ENCODE assay signal across 12 cellular contexts in genomic region chr17:16374129-16374528, GRCh38. TPM values are rescaled to one million over a fixed set of nuclear protein-coding genes. Genes with fewer than 3 reads are reported as not detected.
DNase-seq lines count a peak whose midpoint lies in the region; ATAC-seq, FAIRE-seq and TF ChIP-seq lines count a peak whose summit lies in the region.
"Had no signal": no experiment of that assay in that cellular context is flagged by ENCODE, and none has a peak within 500 bp of the region (broad histone marks: within the 10 kb centered on the region; RNA-seq: fewer than 3 reads in every experiment).

No MANE protein-coding gene starts in this region.

- no peak overlapping the region for H3K4me2 ChIP-seq in fibroblast of lung (ENCODE audit: extremely low read depth, insufficient read depth, low read length)

- FAIRE-seq in HTR-8/SVneo (lab: Jason Lieb, UNC): no peak
- FAIRE-seq: GM12891 had no signal

- H3K79me2 ChIP-seq in fibroblast of lung (ENCODE audit: control insufficient read depth, insufficient read depth, low read length): no peaks in the 10 kb centered on the region

- H3K4me3 ChIP-seq in AG09309 (ENCODE audit: control insufficient read depth, low read depth, low read length): no peak overlapping the region
- H3K4me3 ChIP-seq in fibroblast of lung (replicated peaks in 1 of 4; ENCODE audit: control extremely low read depth in 1 of 4, insufficient read depth in 1 of 4, low read depth in 3 of 4, low read length in 4 of 4): no peak overlapping the region
- no peak overlapping the region for H3K4me3 ChIP-seq in mucosa of descending colon
- H3K4me3 ChIP-seq in BE2C (ENCODE audit: low read depth, low read length): no peak overlapping the region

- TF ChIP-seq CTCF in AG09309 (IDR thresholded peaks at IDR 0.05; ENCODE audit: control insufficient read depth, insufficient read depth, low read depth, low read length, missing control alignments) (no peak), fibroblast of lung (conservative IDR thresholded peaks at IDR 0.05 in 1 of 2, IDR thresholded peaks at IDR 0.05 in 1 of 2; ENCODE audit: low read depth in 1 of 2, low read length in 2 of 2) (no peak), mucosa of descending colon (IDR thresholded peaks at IDR 0.05) (no peak), BE2C (IDR thresholded peaks at IDR 0.05; ENCODE audit: low read depth, low read length) (no peak)

- H2AFZ ChIP-seq in fibroblast of lung (ENCODE audit: low read length): no peak overlapping the region

- H3K9me3 ChIP-seq in fibroblast of lung (ENCODE audit: control insufficient read depth, insufficient read depth, low read depth, low read length): no peaks in the 10 kb centered on the region
- H3K9me3 ChIP-seq in mucosa of descending colon: no peaks in the 10 kb centered on the region
- no peaks in the 10 kb centered on the region for H3K9me3 ChIP-seq in BE2C

- H4K20me1 ChIP-seq in fibroblast of lung (ENCODE audit: control insufficient read depth, extremely low read depth, insufficient read depth, low read length): no peaks in the 10 kb centered on the region

- H3K27me3 ChIP-seq in fibroblast of lung (ENCODE audit: control insufficient read depth, insufficient read depth, low read length) (no peaks in the 10 kb centered on the region), BE2C (no peaks in the 10 kb centered on the region)

- intact Hi-C loops in mucosa of descending colon (cut with DNase I, micrococcal nuclease): no loop called here

- H3K9ac ChIP-seq in fibroblast of lung (ENCODE audit: insufficient read depth, low read length): no peak overlapping the region

- H3K36me3 ChIP-seq in fibroblast of lung (ENCODE audit: control insufficient read depth, insufficient read depth, low read length) (no peaks in the 10 kb centered on the region), mucosa of descending colon (ENCODE audit: low read depth) (no peaks in the 10 kb centered on the region), BE2C (no peaks in the 10 kb centered on the region)

- DNase-seq in AG09309 (ENCODE audit: low read depth): peak; percentile 70
- DNase-seq in NCI-H226: peak; percentile 85
- DNase-seq in fibroblast of lung (ENCODE audit: low read depth in 2 of 2): peak; percentile 64 to 93
- peak in 1 of 3 donors; percentile 53 for DNase-seq in mucosa of descending colon
- DNase-seq in HTR-8/SVneo (ENCODE audit: insufficient read length, low spot score): no peak
- DNase-seq in BE2C: no peak
- DNase-seq in middle frontal gyrus (ENCODE audit: extremely low spot score, low spot score): no peak
- DNase-seq: activated CD4-positive, CD25-positive, alpha-beta regulatory T cell; GOT3; occipital lobe had no signal

- H3K4me1 ChIP-seq in fibroblast of lung (ENCODE audit: control insufficient read depth, extremely low read depth, insufficient read depth, low read length): peaks cover 5% of the 10 kb centered on the region
- H3K4me1 ChIP-seq in mucosa of descending colon (ENCODE audit: low read depth): peaks cover 22% of the 10 kb centered on the region
- no peaks in the 10 kb centered on the region for H3K4me1 ChIP-seq in BE2C

- H3K27ac ChIP-seq in fibroblast of lung (ENCODE audit: insufficient read depth, low read length): no peak overlapping the region

- ATAC-seq in mucosa of descending colon: peak; percentile 84
- ATAC-seq in GM18511 (IDR thresholded peaks at IDR 0.05; ENCODE audit: unreplicated experiment): no peak

RNA-seq across cellular contexts. Expression of gene UBB, which starts 6.8 kb away (rescaled TPM):
- total RNA-seq in fibroblast of lung (2,161 and 3,188 TPM in 2 replicates), mucosa of descending colon (1,000 to 10,000 TPM; 1,560 to 1,757 (median 1,606) TPM)
- polyA plus RNA-seq in fibroblast of lung: 1,190 and 2,089 TPM in 2 replicates
- 2,029 and 2,802 TPM in 2 replicates for polyA plus RNA-seq in fibroblast of lung (2012)
- polyA minus RNA-seq in fibroblast of lung (ENCODE audit: low replicate concordance): 2,290 and 3,189 TPM in 2 replicates
- polyA plus RNA-seq in BE2C (2012; ENCODE audit: insufficient read depth, insufficient read length, low read depth): 1,644 TPM

RNA-seq across cellular contexts. Expression of gene CENPV, which starts 20.9 kb away (rescaled TPM):
- total RNA-seq in fibroblast of lung (9.2 and 9.8 TPM in 2 replicates), mucosa of descending colon (10 to 100 TPM; 26.9 to 91.5 (median 50.1) TPM)
- polyA plus RNA-seq in fibroblast of lung: 25.1 and 43.7 TPM in 2 replicates
- 20.9 and 34.3 TPM in 2 replicates for polyA plus RNA-seq in fibroblast of lung (2012)
- polyA minus RNA-seq in fibroblast of lung (ENCODE audit: low replicate concordance): 4.5 and 41.7 TPM in 2 replicates
- 66.5 TPM for polyA plus RNA-seq in BE2C (2012; ENCODE audit: insufficient read depth, insufficient read length, low read depth)

RNA-seq across cellular contexts. Expression of gene TRPV2, which starts 41.2 kb away (rescaled TPM):
- total RNA-seq in fibroblast of lung (56.2 and 74.5 TPM in 2 replicates), mucosa of descending colon (10 to 100 TPM in 2 of 3 donors, 1 to 10 TPM in 1; 4.8 to 15.2 (median 13.3) TPM)
- 62.6 and 68.6 TPM in 2 replicates for polyA plus RNA-seq in fibroblast of lung
- polyA plus RNA-seq in fibroblast of lung (2012): 118 and 127 TPM in 2 replicates
- 298 and 337 TPM in 2 replicates for polyA minus RNA-seq in fibroblast of lung (ENCODE audit: low replicate concordance)
- polyA plus RNA-seq in BE2C (2012; ENCODE audit: insufficient read depth, insufficient read length, low read depth): 3.6 TPM

Comparison
In these comparisons a context has a peak if more than half of its experiments do, and no peak if none do; other contexts are left out.
1. DNase-seq: peak in AG09309 (single experiment), NCI-H226 (single experiment) and fibroblast of lung (2 of 2); none in HTR-8/SVneo (single experiment), BE2C (single experiment) and middle frontal gyrus (single experiment).